8 cellular contexts compared by ENCODE assay signal in the genomic region with DNA sequence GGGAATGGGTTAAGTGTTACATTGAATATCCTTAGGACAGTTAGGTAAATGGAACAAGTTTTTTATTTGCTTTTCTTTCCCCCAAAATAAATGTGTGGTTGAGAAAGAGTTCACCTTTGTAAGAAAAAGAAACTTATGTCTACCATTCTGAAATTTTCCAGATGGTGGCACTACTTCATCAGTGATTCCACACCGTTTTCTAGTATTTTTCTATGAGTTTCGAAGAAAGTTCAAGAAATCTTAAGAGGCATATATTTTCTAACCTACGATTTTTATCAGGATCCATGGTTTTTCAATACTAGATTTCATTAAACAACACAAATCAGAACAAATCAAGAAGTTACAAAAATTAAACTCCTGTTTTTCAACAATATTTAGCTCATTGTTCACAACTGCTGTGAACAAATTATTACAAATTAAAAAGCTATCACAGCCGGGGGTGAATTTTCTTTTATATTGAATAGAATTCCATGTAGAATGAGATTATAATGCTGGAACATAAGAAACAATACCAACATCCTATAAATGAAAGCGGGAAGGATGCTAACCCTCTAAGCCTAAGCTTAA.
DNase-seq lines count a peak whose midpoint lies in the region; ATAC-seq, FAIRE-seq and TF ChIP-seq lines count a peak whose summit lies in the region.

No MANE protein-coding gene starts in this region.

- ATAC-seq in lower lobe of right lung (no peak), HG02970 (IDR thresholded peaks at IDR 0.05; ENCODE audit: low FRiP score, unreplicated experiment) (no peak), HG02759 (IDR thresholded peaks at IDR 0.05; ENCODE audit: unreplicated experiment) (no peak), GM21576 (IDR thresholded peaks at IDR 0.05; ENCODE audit: unreplicated experiment) (no peak)

- no peaks in the 10 kb centered on the region for H3K4me1 ChIP-seq in astrocyte (ENCODE audit: insufficient read depth, low read length)
- peaks cover 9% of the 10 kb centered on the region for H3K4me1 ChIP-seq in lower lobe of right lung

- H3K4me3 ChIP-seq in astrocyte (ENCODE audit: insufficient read depth, low read depth, low read length) (no peak overlapping the region), lower lobe of right lung (no peak overlapping the region)

- no peak overlapping the region for H2AFZ ChIP-seq in astrocyte (ENCODE audit: low read depth, low read length)

- no peaks in the 10 kb centered on the region for H4K20me1 ChIP-seq in astrocyte (ENCODE audit: insufficient read depth, low read length)

- H3K27me3 Mint-ChIP-seq in astrocyte (ENCODE audit: low read depth, unreplicated experiment) = peaks cover 30% of the 10 kb centered on the region

- H3K9me3 Mint-ChIP-seq in astrocyte (ENCODE audit: unreplicated experiment) = no peaks in the 10 kb centered on the region

- H3K27ac Mint-ChIP-seq in astrocyte (ENCODE audit: unreplicated experiment) = no peak overlapping the region

- no peak overlapping the region for H3K4me3 Mint-ChIP-seq in astrocyte (ENCODE audit: unreplicated experiment)

- no peaks in the 10 kb centered on the region for H3K79me2 ChIP-seq in astrocyte (ENCODE audit: insufficient read depth, low read length)

- peaks cover 2% of the 10 kb centered on the region for H3K27me3 ChIP-seq in astrocyte (ENCODE audit: insufficient read depth, low read length)
- no peaks in the 10 kb centered on the region for H3K27me3 ChIP-seq in lower lobe of right lung (ENCODE audit: low read depth)

- intact Hi-C loops in lower lobe of right lung (cut with DNase I) = loop anchor here (10.0 kb wide), 1 partner anchor 173 kb away; no protein-coding TSS in a partner anchor

- DNase-seq in AG20443 (ENCODE audit: low spot score) (peak; percentile 36), HEK293T (ENCODE audit: extremely low spot score) (peak; percentile 26), astrocyte (ENCODE audit: low read depth) (no peak), lower lobe of right lung (no peak), MV-4-11 (lab: John Stamatoyannopoulos, UW) (no peak)

- POLR2A ChIA-PET in HEK293T (lab: Yijun Ruan, JAX) = interaction anchor here (1.2 kb wide), 1 partner anchor 202 kb away, joined by 3 read pairs; no protein-coding TSS in a partner anchor

- FAIRE-seq in astrocyte (lab: Jason Lieb, UNC) = peak; percentile 85

- CTCF ChIA-PET in HEK293T (lab: Yijun Ruan, JAX) = interaction anchor here (0.8 to 6.2 kb wide), 8 partner anchors 130 to 460 kb away, joined by 3 to 61 read pairs (median 4); no protein-coding TSS in a partner anchor

- H3K9me3 ChIP-seq in astrocyte (ENCODE audit: insufficient read depth, low read depth, low read length) = no peaks in the 10 kb centered on the region
- H3K9me3 ChIP-seq in lower lobe of right lung = no peaks in the 10 kb centered on the region

- H3K4me1 Mint-ChIP-seq in astrocyte (ENCODE audit: low read depth, unreplicated experiment) = peaks cover 3% of the 10 kb centered on the region

- peak; percentile 49 for TF ChIP-seq CTCF in astrocyte (IDR thresholded peaks at IDR 0.05; ENCODE audit: insufficient read depth, low read depth, low read length)
- TF ChIP-seq CTCF in lower lobe of right lung (IDR thresholded peaks at IDR 0.05) = peak; percentile 54

- H3K27ac ChIP-seq in astrocyte (ENCODE audit: low read depth, low read length) (no peak overlapping the region), lower lobe of right lung (no peak overlapping the region)

- no peak overlapping the region for H3K4me2 ChIP-seq in astrocyte (ENCODE audit: low read length)

- H3K9ac ChIP-seq in astrocyte (ENCODE audit: low read length) = no peak overlapping the region

- no peaks in the 10 kb centered on the region for H3K36me3 Mint-ChIP-seq in astrocyte (ENCODE audit: low read depth, unreplicated experiment)

- no peaks in the 10 kb centered on the region for H3K36me3 ChIP-seq in astrocyte (ENCODE audit: insufficient read depth, low read length)
- no peaks in the 10 kb centered on the region for H3K36me3 ChIP-seq in lower lobe of right lung

TF ChIP-seq in HEK293T, 16 proteins besides CTCF, POLR2A, EP300 and RAD21:
- TF ChIP-seq CTBP1 (IDR thresholded peaks at IDR 0.05; ENCODE audit: borderline replicate concordance) (no peak), TARDBP (IDR thresholded peaks at IDR 0.05) (no peak), NFRKB (IDR thresholded peaks at IDR 0.05) (no peak), SP1 (IDR thresholded peaks at IDR 0.05) (no peak), FOXA1 (IDR thresholded peaks at IDR 0.05) (no peak), ZNF384 (IDR thresholded peaks at IDR 0.05) (no peak), HDGF (IDR thresholded peaks at IDR 0.05; ENCODE audit: borderline replicate concordance) (no peak), BHLHE40 (IDR thresholded peaks at IDR 0.05; ENCODE audit: borderline replicate concordance) (no peak), FOXK2 (IDR thresholded peaks at IDR 0.05) (no peak), FOXM1 (IDR thresholded peaks at IDR 0.05; ENCODE audit: borderline replicate concordance) (no peak), L3MBTL2 (conservative IDR thresholded peaks at IDR 0.05) (no peak), LEF1 (IDR thresholded peaks at IDR 0.05; ENCODE audit: borderline replicate concordance) (no peak), ELF4 (IDR thresholded peaks at IDR 0.05) (no peak), SUZ12 (IDR thresholded peaks at IDR 0.05) (no peak), ARNT (IDR thresholded peaks at IDR 0.05) (no peak)
- TF ChIP-seq, protein P1, sequence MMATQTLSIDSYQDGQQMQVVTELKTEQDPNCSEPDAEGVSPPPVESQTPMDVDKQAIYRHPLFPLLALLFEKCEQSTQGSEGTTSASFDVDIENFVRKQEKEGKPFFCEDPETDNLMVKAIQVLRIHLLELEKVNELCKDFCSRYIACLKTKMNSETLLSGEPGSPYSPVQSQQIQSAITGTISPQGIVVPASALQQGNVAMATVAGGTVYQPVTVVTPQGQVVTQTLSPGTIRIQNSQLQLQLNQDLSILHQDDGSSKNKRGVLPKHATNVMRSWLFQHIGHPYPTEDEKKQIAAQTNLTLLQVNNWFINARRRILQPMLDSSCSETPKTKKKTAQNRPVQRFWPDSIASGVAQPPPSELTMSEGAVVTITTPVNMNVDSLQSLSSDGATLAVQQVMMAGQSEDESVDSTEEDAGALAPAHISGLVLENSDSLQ (IDR thresholded peaks at IDR 0.05) = no peak

Comparison
In these comparisons a context has a peak if more than half of its experiments do, and no peak if none do; other contexts are left out.
1. DNase-seq: peak in AG20443 (single experiment) and HEK293T (single experiment); none in astrocyte (single experiment), lower lobe of right lung (single experiment) and MV-4-11 (single experiment).